8 cellular contexts compared by ENCODE assay signal in the genomic region with DNA sequence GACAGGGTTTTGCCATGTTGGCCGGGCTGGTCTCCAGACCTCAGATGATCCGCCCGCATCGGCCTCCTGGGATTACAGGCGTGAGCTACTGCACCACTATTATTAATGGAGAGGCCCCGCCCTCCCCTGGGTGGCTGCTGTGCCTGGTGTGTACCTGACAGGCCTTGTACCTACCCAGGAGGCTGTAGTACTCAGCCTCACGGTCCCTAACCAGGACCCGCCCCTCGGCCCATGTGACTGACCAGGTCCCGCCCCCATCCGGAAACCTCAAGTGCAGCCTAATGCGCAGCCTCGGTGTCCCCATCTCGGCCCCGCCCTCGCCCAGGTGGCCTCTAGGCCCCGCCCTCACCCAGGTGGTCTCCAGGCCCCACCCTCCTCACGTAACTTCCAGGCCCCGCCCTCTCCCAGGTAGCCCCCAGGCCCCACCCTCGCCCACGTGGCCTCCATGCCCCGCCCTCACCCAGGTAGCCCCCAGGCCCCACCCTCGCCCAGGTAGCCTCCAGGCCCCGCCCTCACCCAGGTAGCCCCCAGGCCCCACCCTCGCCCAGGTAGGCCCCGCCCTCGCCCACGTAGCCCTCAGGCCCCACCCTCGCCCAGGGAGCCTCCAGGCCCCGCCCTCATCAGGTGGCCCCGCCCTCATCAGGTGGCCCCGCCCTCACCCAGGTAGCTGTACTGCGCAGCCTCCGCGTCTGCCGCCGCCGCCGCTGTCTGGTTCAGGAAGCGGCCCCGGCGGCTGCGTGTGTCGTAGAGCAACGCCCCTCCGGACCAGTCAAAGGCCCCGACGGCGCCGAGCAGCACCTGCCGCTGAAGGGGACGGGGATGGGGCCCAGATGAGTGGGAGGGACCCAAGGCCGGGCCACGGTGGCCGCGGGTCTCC. TPM values are rescaled to one million over a fixed set of nuclear protein-coding genes. Genes with fewer than 3 reads are reported as not detected.
DNase-seq lines count a peak whose midpoint lies in the region; ATAC-seq, FAIRE-seq and TF ChIP-seq lines count a peak whose summit lies in the region.

No MANE protein-coding gene starts in this region.

- H3K36me3 Mint-ChIP-seq in activated CD4-positive, alpha-beta memory T cell treated with anti-CD3 and anti-CD28 coated beads, Interleukin-2, amount 10 ng/mL, durations not matched to agents 7 days and 5 days (ENCODE audit: low read depth): peaks cover 6% of the 10 kb centered on the region

- ATAC-seq in pancreas (peak; percentile 90 to 96 (median 92)), HG02852 (IDR thresholded peaks at IDR 0.05; ENCODE audit: unreplicated experiment) (no peak)

- H3K4me3 ChIP-seq in esophagus (ENCODE audit: low read depth in 1 of 2, low read length in 2 of 2): peak overlapping the region; percentile 39 to 52
- H3K4me3 ChIP-seq in pancreas: peak overlapping the region; percentile 39 to 70 (median 46)

- no peak overlapping the region for H3K4me3 Mint-ChIP-seq in activated CD4-positive, alpha-beta memory T cell treated with anti-CD3 and anti-CD28 coated beads, Interleukin-2, amount 10 ng/mL, durations not matched to agents 7 days and 5 days

- 8 to 9% methylated on average over 43 to 56 of the region's 56 CpGs for WGBS in esophagus, 2 donors
- 2 to 3% methylated on average over 42 to 56 of the region's 56 CpGs for WGBS in pancreas, 2 donors

- intact Hi-C loops in pancreas (cut with DNase I): no loop called here

- no peak for FAIRE-seq in pancreas (lab: Jason Lieb, UNC)

- no peaks in the 10 kb centered on the region for H3K27me3 ChIP-seq in esophagus (ENCODE audit: control insufficient read depth in 1 of 2, insufficient read depth in 2 of 2, low read length in 2 of 2)
- no peaks in the 10 kb centered on the region for H3K27me3 ChIP-seq in pancreas

- H3K9me3 ChIP-seq in esophagus (ENCODE audit: control insufficient read depth in 2 of 2, insufficient read depth in 1 of 2, low read depth in 1 of 2, low read length in 1 of 2) (peaks cover 5 to 7% of the 10 kb centered on the region in 2 donors), pancreas (no peaks in the 10 kb centered on the region)

- H3K27me3 Mint-ChIP-seq in activated CD4-positive, alpha-beta memory T cell treated with anti-CD3 and anti-CD28 coated beads, Interleukin-2, amount 10 ng/mL, durations not matched to agents 7 days and 5 days: no peaks in the 10 kb centered on the region

- H3K9me3 Mint-ChIP-seq in activated CD4-positive, alpha-beta memory T cell treated with anti-CD3 and anti-CD28 coated beads, Interleukin-2, amount 10 ng/mL, durations not matched to agents 7 days and 5 days: peaks cover 5% of the 10 kb centered on the region

- DNase-seq in COR-L47 (lab: John Stamatoyannopoulos, UW) (peak; percentile 78), NCI-H1436 (lab: John Stamatoyannopoulos, UW) (peak; percentile 98), pancreas (peak; percentile 97 to 100 (median 99)), putamen (ENCODE audit: low spot score) (no peak), SW 1271 (lab: John Stamatoyannopoulos, UW) (no peak)
- peak; percentile 74 for DNase-seq in activated CD4-positive, alpha-beta memory T cell treated with anti-CD3 and anti-CD28 coated beads, Interleukin-2, amount 10 ng/mL, durations not matched to agents 7 days and 5 days

- peak overlapping the region; percentile 51 to 70 for H3K27ac ChIP-seq in esophagus (ENCODE audit: low read depth in 2 of 2, low read length in 1 of 2)
- H3K27ac ChIP-seq in pancreas: peak overlapping the region; percentile 68 to 89 (median 78)

- peaks cover 43% of the 10 kb centered on the region for H3K4me1 Mint-ChIP-seq in activated CD4-positive, alpha-beta memory T cell treated with anti-CD3 and anti-CD28 coated beads, Interleukin-2, amount 10 ng/mL, durations not matched to agents 7 days and 5 days

- peaks cover 4 to 6% of the 10 kb centered on the region in 2 donors for H3K4me1 ChIP-seq in esophagus (ENCODE audit: control insufficient read depth in 2 of 2, insufficient read depth in 2 of 2, low read length in 1 of 2)
- peaks cover 0 to 4% (median 0%) of the 10 kb centered on the region in 3 donors for H3K4me1 ChIP-seq in pancreas

- POLR2A ChIA-PET in activated CD4-positive, alpha-beta memory T cell treated with anti-CD3 and anti-CD28 coated beads, Interleukin-2, amount 10 ng/mL, durations not matched to agents 7 days and 5 days (lab: Charles Lee): no interaction called here

- CTCF ChIA-PET in activated CD4-positive, alpha-beta memory T cell treated with anti-CD3 and anti-CD28 coated beads, Interleukin-2, amount 10 ng/mL, durations not matched to agents 7 days and 5 days (lab: Charles Lee): interaction anchor here (1.6 kb wide), 1 partner anchor 17 kb away, joined by 4 read pairs; no protein-coding TSS in a partner anchor

- no peak overlapping the region for H3K27ac Mint-ChIP-seq in activated CD4-positive, alpha-beta memory T cell treated with anti-CD3 and anti-CD28 coated beads, Interleukin-2, amount 10 ng/mL, durations not matched to agents 7 days and 5 days

- no peak for TF ChIP-seq CTCF in pancreas (IDR thresholded peaks at IDR 0.05)

- no peaks in the 10 kb centered on the region for H3K36me3 ChIP-seq in esophagus (ENCODE audit: control insufficient read depth in 2 of 2, insufficient read depth in 2 of 2, low read length in 1 of 2)
- H3K36me3 ChIP-seq in pancreas: no peaks in the 10 kb centered on the region

RNA-seq across cellular contexts. Expression of gene HASPIN, which starts 31.0 kb away (rescaled TPM):
- total RNA-seq in activated CD4-positive, alpha-beta memory T cell treated with anti-CD3 and anti-CD28 coated beads, Interleukin-2, amount 10 ng/mL, durations not matched to agents 7 days and 5 days: 10 to 100 TPM; 23.8 to 25.2 TPM
- polyA plus RNA-seq in esophagus (1 to 10 TPM in 1 of 2 donors, under 1 TPM in 1; 0.41 to 1.3 TPM), pancreas (not detected)
- under 1 TPM; 0.05 to 0.31 (median 0.21) TPM for total RNA-seq in pancreas

RNA-seq across cellular contexts. Expression of gene ITGAE, which starts 46.3 kb away (rescaled TPM):
- total RNA-seq in activated CD4-positive, alpha-beta memory T cell treated with anti-CD3 and anti-CD28 coated beads, Interleukin-2, amount 10 ng/mL, durations not matched to agents 7 days and 5 days: 10 to 100 TPM; 20.0 to 22.0 TPM
- polyA plus RNA-seq in esophagus: 10 to 100 TPM; 26.8 to 33.7 TPM
- total RNA-seq in pancreas: 1 to 10 TPM; 4.4 to 9.7 (median 6.7) TPM
- polyA plus RNA-seq in pancreas: 10 to 100 TPM; 19.3 to 29.0 TPM

RNA-seq across cellular contexts. Expression of gene P2RX5, which starts 58.7 kb away (rescaled TPM):
- 10 to 100 TPM; 30.8 to 31.1 TPM for total RNA-seq in activated CD4-positive, alpha-beta memory T cell treated with anti-CD3 and anti-CD28 coated beads, Interleukin-2, amount 10 ng/mL, durations not matched to agents 7 days and 5 days
- 1 to 10 TPM in 1 of 2 donors, under 1 TPM in 1; 0.36 to 1.8 TPM for polyA plus RNA-seq in esophagus
- 1 to 10 TPM in 1 of 6 donors, under 1 TPM in 5; 0.13 to 1.4 (median 0.47) TPM for total RNA-seq in pancreas
- polyA plus RNA-seq in pancreas: 1 to 10 TPM in 1 of 2 donors, under 1 TPM in 1; 0.91 to 1.3 TPM

Comparison
In these comparisons a context has a peak if more than half of its experiments do, and no peak if none do; other contexts are left out.
1. DNase-seq: peak in COR-L47 (single experiment), NCI-H1436 (single experiment), activated CD4-positive, alpha-beta memory T cell treated with anti-CD3 and anti-CD28 coated beads, Interleukin-2, amount 10 ng/mL, durations not matched to agents 7 days and 5 days (single experiment) and pancreas (6 of 6); none in putamen (single experiment) and SW 1271 (0 of 2).
2. RNA of gene HASPIN, which starts 31.0 kb away (total RNA-seq): 23.8 to 25.2 TPM in activated CD4-positive, alpha-beta memory T cell treated with anti-CD3 and anti-CD28 coated beads, Interleukin-2, amount 10 ng/mL, durations not matched to agents 7 days and 5 days; 0.05 to 0.31 TPM in pancreas; every median in the first group is over 10 times any median in the second.
3. RNA of gene P2RX5, which starts 58.7 kb away (total RNA-seq): 30.8 to 31.1 TPM in activated CD4-positive, alpha-beta memory T cell treated with anti-CD3 and anti-CD28 coated beads, Interleukin-2, amount 10 ng/mL, durations not matched to agents 7 days and 5 days; 0.13 to 1.4 TPM in pancreas; every median in the first group is over 10 times any median in the second.